8 cellular contexts compared by ENCODE assay signal in the genomic region with DNA sequence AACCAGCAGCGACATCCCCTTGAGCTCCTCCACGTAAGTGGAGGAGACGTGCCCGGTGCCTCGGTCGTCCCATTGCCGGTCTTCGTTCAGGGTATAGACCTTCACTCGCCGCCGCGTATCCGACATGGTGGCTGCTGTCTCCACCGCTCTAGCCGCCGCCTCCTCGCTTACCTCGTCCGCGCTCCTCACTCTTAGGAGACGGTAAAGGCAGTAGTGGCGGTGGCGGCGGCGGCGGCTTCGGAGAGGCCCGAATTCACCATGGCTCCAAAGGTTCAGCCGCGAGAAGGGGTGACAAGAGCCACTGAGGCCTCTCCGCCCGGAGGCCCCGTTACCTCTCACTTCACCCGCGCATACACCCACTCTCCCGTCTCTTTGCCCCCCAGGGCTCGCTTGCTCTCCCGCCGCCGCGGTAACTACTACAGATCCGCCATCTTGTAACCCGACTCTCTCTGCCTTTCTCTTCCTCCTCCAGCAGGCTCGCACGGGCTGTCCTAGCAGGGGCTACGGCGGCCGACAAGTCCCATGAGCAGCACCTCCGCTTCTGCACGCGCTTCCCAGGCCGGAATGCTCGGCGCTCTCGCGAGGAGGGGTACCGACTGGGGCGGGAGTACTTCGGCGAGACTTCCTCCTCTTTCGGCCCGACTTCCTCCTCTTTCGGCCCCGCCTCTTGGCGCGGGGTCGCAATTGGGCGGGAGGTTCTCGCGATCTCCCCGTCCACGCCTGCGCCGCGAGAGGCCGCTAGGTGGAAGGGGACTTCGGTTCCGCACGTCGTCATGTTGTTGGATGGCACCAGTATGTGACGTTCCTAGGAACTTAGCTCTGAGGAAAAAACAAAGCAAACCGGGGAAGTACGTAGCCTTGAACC. TPM values are rescaled to one million over a fixed set of nuclear protein-coding genes. Genes with fewer than 3 reads are reported as not detected.
DNase-seq lines count a peak whose midpoint lies in the region; ATAC-seq and TF ChIP-seq lines count a peak whose summit lies in the region.

A gene (minus strand): TSS at position 463 of the 865 bp plus-strand sequence. CDS start 337 bp downstream, at position 126.

- peaks cover 0 to 13% of the 10 kb centered on the region in 2 donors for H3K36me3 ChIP-seq in adrenal gland (replicated peaks in 1 of 2)
- peaks cover 0 to 51% (median 11%) of the 10 kb centered on the region in 9 donors for H3K36me3 ChIP-seq in heart right ventricle
- peaks cover 33% of the 10 kb centered on the region for H3K36me3 ChIP-seq in upper lobe of right lung

- H3K27me3 ChIP-seq in adrenal gland, result no peaks in the 10 kb centered on the region
- no peaks in the 10 kb centered on the region for H3K27me3 ChIP-seq in heart right ventricle
- H3K27me3 ChIP-seq in upper lobe of right lung, result no peaks in the 10 kb centered on the region

- H3K4me1 ChIP-seq in adrenal gland (replicated peaks in 1 of 2) (peaks cover 12 to 35% of the 10 kb centered on the region in 2 donors), heart right ventricle (peaks cover 13 to 61% (median 42%) of the 10 kb centered on the region in 9 donors), upper lobe of right lung (peaks cover 30% of the 10 kb centered on the region)

- DNase-seq in NCI-H1417 treated with DMSO at 0.1 percent for 48 hours (lab: John Stamatoyannopoulos, UW) (peak; percentile 95), SW480 (ENCODE audit: low spot score) (peak; percentile 99), adrenal gland (peak; percentile 99 to 100 (median 99)), heart right ventricle (peak; percentile 99 to 100), posterior cingulate gyrus (peak; percentile 98 to 100 (median 99)), upper lobe of right lung (peak; percentile 100)

- H3K27ac ChIP-seq in adrenal gland (peak within 1 kb of the TSS; percentile 89 to 96 (median 94)), heart right ventricle (peak within 1 kb of the TSS; percentile 89 to 100 (median 96)), upper lobe of right lung (peak within 1 kb of the TSS; percentile 99)

- peak; percentile 35; the same call in 1 of the 2 replicates for TF ChIP-seq CTCF in GM12875 (IDR thresholded peaks at IDR 0.05; ENCODE audit: borderline replicate concordance, insufficient read depth, low read depth, low read length)
- TF ChIP-seq CTCF in adrenal gland (IDR thresholded peaks at IDR 0.05), result peak; percentile 41 to 92 (median 68)
- TF ChIP-seq CTCF in heart right ventricle (IDR thresholded peaks at IDR 0.05), result peak; percentile 10 to 66 (median 55)
- peak; percentile 53 for TF ChIP-seq CTCF in upper lobe of right lung (IDR thresholded peaks at IDR 0.05)

- H3K4me3 ChIP-seq in GM12875 (ENCODE audit: low read depth, low read length) (peak within 1 kb of the TSS; percentile 86), adrenal gland (peak within 1 kb of the TSS; percentile 71 to 93 (median 82)), heart right ventricle (peak within 1 kb of the TSS; percentile 80 to 99 (median 90)), upper lobe of right lung (peak within 1 kb of the TSS; percentile 91)

- TF ChIP-seq POLR2A in adrenal gland (IDR thresholded peaks at IDR 0.05), result peak; percentile 95 to 100

- H3K9me3 ChIP-seq in adrenal gland (replicated peaks in 1 of 3) (no peaks in the 10 kb centered on the region), heart right ventricle (no peaks in the 10 kb centered on the region), upper lobe of right lung (no peaks in the 10 kb centered on the region)

- ATAC-seq in HG02798 (IDR thresholded peaks at IDR 0.05; ENCODE audit: poor library complexity, unreplicated experiment) (peak; percentile 89), heart right ventricle (peak; percentile 94 to 98 (median 97)), upper lobe of right lung (peak; percentile 98)

- 0 to 1% (median 0%) methylated on average over 37 to 83 of the region's 83 CpGs for WGBS in adrenal gland, 4 donors
- 0% methylated on average over 83 of the region's 83 CpGs for WGBS in heart right ventricle, 2 donors

- intact Hi-C loops in adrenal gland (cut with DNase I) (no loop called here), heart right ventricle (cut with DNase I) (loop anchor here in 5 of 10 donors (1.0 to 10.0 kb wide), 8 partner anchors 93 to 383 kb away; a partner anchor contains a TSS), posterior cingulate gyrus (cut with DNase I) (loop anchor here (2.0 to 10.0 kb wide), 3 partner anchors 75 to 203 kb away; a partner anchor contains a TSS), upper lobe of right lung (cut with DNase I) (no loop called here)

RNA-seq across cellular contexts. Expression of the gene that starts here (rescaled TPM):
- total RNA-seq in adrenal gland (10 to 100 TPM; 47.3 to 89.2 (median 72.0) TPM), heart right ventricle (10 to 100 TPM; 21.3 to 29.0 (median 25.2) TPM), upper lobe of right lung (65.5 TPM)
- polyA plus RNA-seq in adrenal gland (10 to 100 TPM; 22.8 to 75.8 (median 22.9) TPM), heart right ventricle (10 to 100 TPM; 10.9 to 15.4 TPM)

Comparison
In these comparisons a context has a peak if more than half of its experiments do, and no peak if none do; other contexts are left out.
1. Peak in every context shown above with its lines: DNase-seq, ATAC-seq, H3K4me3 ChIP-seq and H3K27ac ChIP-seq.